ENCODE assay signal across 10 cellular contexts in the genomic region with DNA sequence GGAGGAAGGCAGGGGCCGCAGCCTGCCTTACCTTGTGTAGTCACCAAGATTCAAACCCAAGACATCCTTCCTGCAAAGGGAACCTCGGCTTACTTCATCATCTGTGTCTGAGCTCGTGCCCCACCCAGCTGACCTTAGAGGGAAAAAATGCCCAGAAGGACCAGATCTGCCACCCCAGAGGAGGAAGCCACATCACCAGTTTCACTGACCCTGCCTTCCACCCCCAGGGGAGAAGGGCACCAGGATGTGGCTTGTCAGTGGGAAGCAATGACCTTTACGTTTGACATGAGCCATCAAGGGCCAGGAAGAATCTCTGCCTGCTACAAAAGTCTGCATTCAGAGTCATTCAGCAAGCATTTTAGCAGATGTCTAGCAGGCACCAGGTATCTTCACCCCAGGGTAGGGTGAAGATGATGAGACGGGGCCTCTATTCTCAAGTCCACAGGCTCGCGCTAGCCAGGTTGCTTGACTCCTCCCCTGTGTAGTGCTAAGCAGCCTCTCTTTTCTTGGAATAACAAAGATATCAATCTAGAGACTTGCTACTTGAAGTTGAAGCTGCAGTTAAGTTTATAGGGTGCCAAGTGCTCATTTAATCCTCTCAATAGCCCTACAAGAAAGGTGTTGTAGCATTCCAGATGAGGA. TPM values are rescaled to one million over a fixed set of nuclear protein-coding genes. Genes with fewer than 3 reads are reported as not detected.
DNase-seq lines count a peak whose midpoint lies in the region; ATAC-seq lines count a peak whose summit lies in the region.
"Had no signal": no experiment of that assay in that cellular context is flagged by ENCODE, and none has a peak within 500 bp of the region (broad histone marks: within the 10 kb centered on the region; RNA-seq: fewer than 3 reads in every experiment).

No MANE protein-coding gene starts in this region.

- peak overlapping the region; percentile 67 for H3K4me3 Mint-ChIP-seq in activated T-helper 17 cell treated with anti-CD3 and anti-CD28 coated beads, Interleukin-2, amount 50 U/mL, for 72 hours

- H3K36me3 Mint-ChIP-seq in activated T-helper 17 cell treated with anti-CD3 and anti-CD28 coated beads, Interleukin-2, amount 50 U/mL, for 72 hours (ENCODE audit: low read depth), result peaks cover 93% of the 10 kb centered on the region

- H3K27me3 Mint-ChIP-seq in activated T-helper 17 cell treated with anti-CD3 and anti-CD28 coated beads, Interleukin-2, amount 50 U/mL, for 72 hours, result no peaks in the 10 kb centered on the region

- DNase-seq in AG08396 (ENCODE audit: low spot score) (peak; percentile 18), HCEC 1CT (peak; percentile 32), NCI-H345 (lab: John Stamatoyannopoulos, UW) (no peak), Right ventricle myocardium superior (no peak)
- DNase-seq in stimulated activated CD4-positive, alpha-beta T cell treated with anti-CD3 and anti-CD28 coated beads, Interleukin-12 subunit alpha, Interleukin-12 subunit beta, amount 100 ng/mL, for 4 hours, result no peak
- DNase-seq: NCI-H1417 had no signal

- no peak overlapping the region for H3K4me3 ChIP-seq in mesodermal cell (ENCODE audit: extremely low read depth, insufficient read depth, low read length, poor library complexity, severe bottlenecking)
- H3K4me3 ChIP-seq: SJSA1 had no signal

- peak overlapping the region; percentile 84 for H3K27ac Mint-ChIP-seq in activated T-helper 17 cell treated with anti-CD3 and anti-CD28 coated beads, Interleukin-2, amount 50 U/mL, for 72 hours

- peaks cover 75% of the 10 kb centered on the region for H3K36me3 ChIP-seq in mesodermal cell (ENCODE audit: control insufficient read depth, insufficient read depth, low read length)

- H3K9me3 ChIP-seq in mesodermal cell (ENCODE audit: control insufficient read depth, low read length), result no peaks in the 10 kb centered on the region
- H3K9me3 ChIP-seq: SJSA1 had no signal

- peak overlapping the region; percentile 62 for H3K27ac ChIP-seq in mesodermal cell (ENCODE audit: low read depth, low read length, severe bottlenecking)
- H3K27ac ChIP-seq: SJSA1 had no signal

- peaks cover 21% of the 10 kb centered on the region for H3K4me1 ChIP-seq in mesodermal cell (ENCODE audit: control insufficient read depth, insufficient read depth, low read length, poor library complexity, severe bottlenecking)

- ATAC-seq in activated T-helper 17 cell treated with anti-CD3 and anti-CD28 coated beads, Interleukin-2, amount 50 U/mL, for 72 hours (replicated peaks), result peak; percentile 82
- ATAC-seq in GM21381 (IDR thresholded peaks at IDR 0.05; ENCODE audit: unreplicated experiment), result no peak
- ATAC-seq in Right ventricle myocardium superior (ENCODE audit: poor library complexity), result no peak

- peaks cover 20% of the 10 kb centered on the region for H3K4me1 Mint-ChIP-seq in activated T-helper 17 cell treated with anti-CD3 and anti-CD28 coated beads, Interleukin-2, amount 50 U/mL, for 72 hours

- H3K9me3 Mint-ChIP-seq in activated T-helper 17 cell treated with anti-CD3 and anti-CD28 coated beads, Interleukin-2, amount 50 U/mL, for 72 hours, result no peaks in the 10 kb centered on the region

- 84 to 92% methylated on average over 4 to 5 of the region's 7 CpGs for WGBS in mesodermal cell (ENCODE audit: insufficient coverage in 2 of 2), 2 experiments

- intact Hi-C loops in Right ventricle myocardium superior (cut with DNase I), result no loop called here

RNA-seq across cellular contexts. Expression of a gene that starts 28.1 kb away (rescaled TPM):
- total RNA-seq in activated T-helper 17 cell treated with anti-CD3 and anti-CD28 coated beads, Interleukin-2, amount 50 U/mL, for 72 hours, result 100 to 1,000 TPM; 129 to 164 TPM
- 110 TPM for polyA plus RNA-seq in mesodermal cell (2013, experiment 1 of 2)
- 92.7 TPM for polyA plus RNA-seq in mesodermal cell (2013, experiment 2 of 2)
- total RNA-seq in Right ventricle myocardium superior, result 40.9 TPM

Comparison
In these comparisons a context has a peak if more than half of its experiments do, and no peak if none do; other contexts are left out.
1. DNase-seq: peak in AG08396 (single experiment) and HCEC 1CT (single experiment); none in NCI-H345 (single experiment), Right ventricle myocardium superior (single experiment) and stimulated activated CD4-positive, alpha-beta T cell treated with anti-CD3 and anti-CD28 coated beads, Interleukin-12 subunit alpha, Interleukin-12 subunit beta, amount 100 ng/mL, for 4 hours (single experiment).